1 cellular context compared by ENCODE assay signal in genomic region chr14:74976264-74977113, GRCh38.
TF ChIP-seq lines count a peak whose summit lies in the region.

No MANE protein-coding gene starts in this region.

TF ChIP-seq in H1, 55 proteins besides CTCF, POLR2A, EP300 and RAD21:
- no peak for TF ChIP-seq TEAD4 (IDR thresholded peaks at IDR 0.05; ENCODE audit: low read depth, low read length)
- TF ChIP-seq CHD7 (IDR thresholded peaks at IDR 0.05; ENCODE audit: insufficient replicate concordance, low read length), result no peak
- TF ChIP-seq SRF (IDR thresholded peaks at IDR 0.05; ENCODE audit: low read depth, low read length), result no peak
- no peak for TF ChIP-seq TAF7 (optimal IDR thresholded peaks at IDR 0.05; ENCODE audit: borderline replicate concordance, low read depth, low read length)
- TF ChIP-seq, protein P1, sequence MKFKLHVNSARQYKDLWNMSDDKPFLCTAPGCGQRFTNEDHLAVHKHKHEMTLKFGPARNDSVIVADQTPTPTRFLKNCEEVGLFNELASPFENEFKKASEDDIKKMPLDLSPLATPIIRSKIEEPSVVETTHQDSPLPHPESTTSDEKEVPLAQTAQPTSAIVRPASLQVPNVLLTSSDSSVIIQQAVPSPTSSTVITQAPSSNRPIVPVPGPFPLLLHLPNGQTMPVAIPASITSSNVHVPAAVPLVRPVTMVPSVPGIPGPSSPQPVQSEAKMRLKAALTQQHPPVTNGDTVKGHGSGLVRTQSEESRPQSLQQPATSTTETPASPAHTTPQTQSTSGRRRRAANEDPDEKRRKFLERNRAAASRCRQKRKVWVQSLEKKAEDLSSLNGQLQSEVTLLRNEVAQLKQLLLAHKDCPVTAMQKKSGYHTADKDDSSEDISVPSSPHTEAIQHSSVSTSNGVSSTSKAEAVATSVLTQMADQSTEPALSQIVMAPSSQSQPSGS (IDR thresholded peaks at IDR 0.05; ENCODE audit: low read length), result no peak
- no peak for TF ChIP-seq YY1 (IDR thresholded peaks at IDR 0.05; ENCODE audit: low read depth, low read length)
- no peak for TF ChIP-seq NRF1 (IDR thresholded peaks at IDR 0.05; ENCODE audit: low read depth, low read length)
- no peak for TF ChIP-seq SP2 (IDR thresholded peaks at IDR 0.05; ENCODE audit: low read length)
- no peak for TF ChIP-seq PHF8 (conservative IDR thresholded peaks at IDR 0.05; ENCODE audit: low read depth, low read length)
- no peak for TF ChIP-seq KDM4A (IDR thresholded peaks at IDR 0.05; ENCODE audit: low read depth, low read length, severe bottlenecking)
- TF ChIP-seq KDM5A (IDR thresholded peaks at IDR 0.05; ENCODE audit: low read length), result no peak
- no peak for TF ChIP-seq BCL11A (IDR thresholded peaks at IDR 0.05; ENCODE audit: low read depth in 2 of 2, low read length in 2 of 2)
- TF ChIP-seq NANOG (IDR thresholded peaks at IDR 0.05; ENCODE audit: insufficient read depth, low read depth, low read length, poor library complexity, severe bottlenecking), result no peak
- no peak for TF ChIP-seq ATF3 (IDR thresholded peaks at IDR 0.05; ENCODE audit: insufficient read depth, low read depth, low read length)
